ENCODE assay signal across 1 cellular context in genomic region chr2:208033701-208034502, GRCh38.
TF ChIP-seq lines count a peak whose summit lies in the region.

No MANE protein-coding gene starts in this region.

TF ChIP-seq in HepG2, 621 proteins besides CTCF, POLR2A, EP300 and RAD21 (continued from another document and continues in another):
- TF ChIP-seq ESRRA (CRISPR knock-in tag; IDR thresholded peaks at IDR 0.05; ENCODE audit: low read depth) (peak; percentile 74; the same call in 1 of the 2 replicates), STAT5B (CRISPR knock-in tag; IDR thresholded peaks at IDR 0.05) (no peak), SNAPC5 (CRISPR knock-in tag; IDR thresholded peaks at IDR 0.05; ENCODE audit: borderline replicate concordance) (no peak), ATF7 (IDR thresholded peaks at IDR 0.05) (peak; percentile 91), ATF7 (CRISPR knock-in tag; IDR thresholded peaks at IDR 0.05) (peak; percentile 84; the same call in 1 of the 2 replicates), ONECUT2 (CRISPR knock-in tag; IDR thresholded peaks at IDR 0.05) (peak; percentile 71; the same call in 1 of the 2 replicates), HNF1A (IDR thresholded peaks at IDR 0.05; ENCODE audit: low read depth) (peak; percentile 42; the same call in 1 of the 2 replicates), HNF1A (CRISPR knock-in tag; IDR thresholded peaks at IDR 0.05; ENCODE audit: borderline replicate concordance) (peak; percentile 85; the same call in 1 of the 2 replicates), FOXO1 (CRISPR knock-in tag; IDR thresholded peaks at IDR 0.05) (no peak; the same call in 1 of the 2 replicates), PBX3 (CRISPR knock-in tag; IDR thresholded peaks at IDR 0.05; ENCODE audit: borderline replicate concordance) (no peak), ZMYM4 (CRISPR knock-in tag; IDR thresholded peaks at IDR 0.05) (peak; percentile 98), SOX5 (CRISPR knock-in tag; IDR thresholded peaks at IDR 0.05; ENCODE audit: borderline replicate concordance) (peak; percentile 46; the same call in 1 of the 2 replicates), CBFB (CRISPR knock-in tag; IDR thresholded peaks at IDR 0.05) (peak; percentile 30; the same call in 1 of the 2 replicates), SYNCRIP (IDR thresholded peaks at IDR 0.05; ENCODE audit: insufficient read depth, low read depth, low read length) (no peak), PAXIP1 (CRISPR knock-in tag; conservative IDR thresholded peaks at IDR 0.05) (peak; percentile 84), ARNT2 (CRISPR knock-in tag; IDR thresholded peaks at IDR 0.05; ENCODE audit: low read depth) (0 out of 2 replicates have a peak, but pooled peaks have one; percentile 31), SMYD3 (CRISPR knock-in tag; IDR thresholded peaks at IDR 0.05) (peak; percentile 92), ZNF431 (CRISPR knock-in tag; IDR thresholded peaks at IDR 0.05; ENCODE audit: borderline replicate concordance, low read depth) (peak; percentile 76; the same call in 1 of the 2 replicates), EHMT2 (IDR thresholded peaks at IDR 0.05; ENCODE audit: borderline replicate concordance, low read depth, low read length) (peak; percentile 53; the same call in 1 of the 2 replicates), SALL1 (CRISPR knock-in tag; IDR thresholded peaks at IDR 0.05) (peak; percentile 75), ATF3 (CRISPR knock-in tag; IDR thresholded peaks at IDR 0.05) (peak; percentile 44; the same call in 1 of the 2 replicates), ZNF124 (CRISPR knock-in tag; IDR thresholded peaks at IDR 0.05) (peak; percentile 46; the same call in 1 of the 2 replicates), PHF20 (CRISPR knock-in tag; IDR thresholded peaks at IDR 0.05) (no peak; the same call in 1 of the 2 replicates), NFIC (IDR thresholded peaks at IDR 0.05; ENCODE audit: low read length) (peak; percentile 87), ARID2 (CRISPR knock-in tag; IDR thresholded peaks at IDR 0.05; ENCODE audit: borderline replicate concordance) (peak; percentile 75; the same call in 1 of the 2 replicates), SMAD1 (CRISPR knock-in tag; IDR thresholded peaks at IDR 0.05; ENCODE audit: borderline replicate concordance, low read depth) (no peak), CREB1 (IDR thresholded peaks at IDR 0.05) (peak; percentile 75), CREB1 (CRISPR knock-in tag; IDR thresholded peaks at IDR 0.05) (no peak; the same call in 1 of the 2 replicates), FLYWCH1 (CRISPR knock-in tag; IDR thresholded peaks at IDR 0.05) (no peak), XRCC5 (optimal IDR thresholded peaks at IDR 0.05; ENCODE audit: low read length) (peak; percentile 86), HOMEZ (CRISPR knock-in tag; IDR thresholded peaks at IDR 0.05; ENCODE audit: low read depth) (peak; percentile 92), ZSCAN29 (CRISPR knock-in tag; conservative IDR thresholded peaks at IDR 0.05) (no peak), NCOA2 (CRISPR knock-in tag; IDR thresholded peaks at IDR 0.05) (peak; percentile 76; the same call in 1 of the 2 replicates), ZNF34 (CRISPR knock-in tag; IDR thresholded peaks at IDR 0.05; ENCODE audit: borderline replicate concordance) (0 out of 2 replicates have a peak, but pooled peaks have one; percentile 13), THAP11 (CRISPR knock-in tag; IDR thresholded peaks at IDR 0.05) (peak; percentile 49; the same call in 1 of the 2 replicates), PITX1 (CRISPR knock-in tag; IDR thresholded peaks at IDR 0.05) (peak; percentile 14; the same call in 1 of the 2 replicates), SMC3 (IDR thresholded peaks at IDR 0.05; ENCODE audit: low read length) (peak; percentile 93), ZNF484 (CRISPR knock-in tag; IDR thresholded peaks at IDR 0.05; ENCODE audit: borderline replicate concordance, low read depth) (no peak), ZNF558 (CRISPR knock-in tag; IDR thresholded peaks at IDR 0.05; ENCODE audit: borderline replicate concordance) (peak; percentile 79; the same call in 1 of the 2 replicates), PHF8 (CRISPR knock-in tag; IDR thresholded peaks at IDR 0.05) (peak; percentile 21; the same call in 1 of the 2 replicates), MED13 (CRISPR knock-in tag; IDR thresholded peaks at IDR 0.05) (0 out of 2 replicates have a peak, but pooled peaks have one; percentile 9), FOXC1 (CRISPR knock-in tag; IDR thresholded peaks at IDR 0.05; ENCODE audit: borderline replicate concordance) (peak; percentile 55; the same call in 1 of the 2 replicates), ZNF646 (CRISPR knock-in tag; IDR thresholded peaks at IDR 0.05) (peak; percentile 17; the same call in 1 of the 2 replicates), ZBTB33 (CRISPR knock-in tag; IDR thresholded peaks at IDR 0.05) (peak; percentile 60; the same call in 1 of the 2 replicates)
